ENCODE assay signal across 8 cellular contexts in the genomic region with DNA sequence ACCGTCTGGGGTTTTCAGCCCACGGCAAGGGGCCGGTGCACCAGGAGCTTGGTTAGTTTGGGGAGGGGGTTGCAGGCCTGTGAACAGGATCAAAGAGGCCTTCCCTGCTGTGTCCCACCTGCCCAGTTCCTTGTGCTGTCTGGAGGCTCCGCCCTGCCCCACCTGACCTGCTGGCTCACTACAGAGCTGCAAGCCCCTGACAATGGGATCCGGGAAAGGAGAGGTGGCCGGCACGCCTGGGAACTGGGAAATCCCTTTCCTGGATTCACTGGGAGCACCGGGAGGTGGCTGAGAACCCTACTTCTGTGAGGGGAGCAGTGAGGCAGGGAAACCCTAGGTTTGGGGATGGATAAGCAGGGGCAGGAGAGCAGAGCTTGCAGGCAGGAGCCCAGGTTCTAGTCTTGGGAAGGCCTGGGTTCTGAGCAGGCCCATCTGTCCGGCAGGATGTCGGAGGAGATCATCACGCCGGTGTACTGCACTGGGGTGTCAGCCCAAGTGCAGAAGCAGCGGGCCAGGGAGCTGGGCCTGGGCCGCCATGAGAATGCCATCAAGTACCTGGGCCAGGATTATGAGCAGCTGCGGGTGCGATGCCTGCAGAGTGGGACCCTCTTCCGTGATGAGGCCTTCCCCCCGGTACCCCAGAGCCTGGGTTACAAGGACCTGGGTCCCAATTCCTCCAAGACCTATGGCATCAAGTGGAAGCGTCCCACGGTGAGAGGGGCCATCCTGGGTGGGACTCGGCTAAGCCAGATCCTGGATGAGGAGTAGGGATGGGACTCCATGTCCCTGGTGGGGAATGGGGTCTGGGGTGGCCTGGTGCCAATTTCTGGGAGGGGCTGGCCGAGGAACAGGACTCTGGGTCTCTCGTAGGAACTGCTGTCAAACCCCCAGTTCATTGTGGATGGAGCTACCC. TPM values are rescaled to one million over a fixed set of nuclear protein-coding genes. Genes with fewer than 3 reads are reported as not detected.
DNase-seq lines count a peak whose midpoint lies in the region; ATAC-seq and TF ChIP-seq lines count a peak whose summit lies in the region.

No MANE protein-coding gene starts in this region.

- WGBS in mesodermal cell (ENCODE audit: insufficient coverage in 2 of 2), 2 experiments: 28 to 49% methylated on average over 18 to 20 of the region's 23 CpGs

- TF ChIP-seq POLR2A in GM18526 (IDR thresholded peaks at IDR 0.05; ENCODE audit: extremely low read depth, insufficient read length): peak; percentile 9
- TF ChIP-seq POLR2A in vagina (IDR thresholded peaks at IDR 0.05): no peak

- BruUV-seq in A673 (replicated peaks; lab: Mats Ljungman, UMichigan): no TSS peak

- ATAC-seq in GM19035 (IDR thresholded peaks at IDR 0.05; ENCODE audit: unreplicated experiment): no peak

- H3K4me1 ChIP-seq in A673 (ENCODE audit: insufficient read depth, low read length, poor library complexity, severe bottlenecking) (peaks cover 11% of the 10 kb centered on the region), duodenal mucosa (ENCODE audit: control insufficient read depth in 1 of 2, insufficient read depth in 2 of 2, low read length in 2 of 2) (peaks cover 24 to 25% of the 10 kb centered on the region in 2 donors), mesodermal cell (ENCODE audit: control insufficient read depth, insufficient read depth, low read length, poor library complexity, severe bottlenecking) (peaks cover 9% of the 10 kb centered on the region), vagina (peaks cover 43% of the 10 kb centered on the region)

- POLR2A ChIA-PET in A673 (lab: Charles Lee; ENCODE audit: low non-redundant PET): interaction anchor here (0.5 to 1.1 kb wide), 2 partner anchors 33 to 47 kb away, joined by 3 to 4 read pairs; no protein-coding TSS in a partner anchor

- no peaks in the 10 kb centered on the region for H3K27me3 ChIP-seq in A673 (replicated peaks; ENCODE audit: insufficient read depth, low read depth, low read length, poor library complexity)
- no peaks in the 10 kb centered on the region for H3K27me3 ChIP-seq in duodenal mucosa (ENCODE audit: control insufficient read depth in 1 of 2, insufficient read depth in 2 of 2, low read length in 2 of 2)
- H3K27me3 ChIP-seq in vagina: no peaks in the 10 kb centered on the region

- H3K9ac ChIP-seq in duodenal mucosa (ENCODE audit: low read depth in 1 of 2, low read length in 2 of 2): peak overlapping the region; percentile 84 to 98

- H3K9me3 ChIP-seq in A673 (ENCODE audit: low read depth, low read length, poor library complexity, severe bottlenecking): no peaks in the 10 kb centered on the region
- H3K9me3 ChIP-seq in duodenal mucosa (ENCODE audit: control insufficient read depth in 1 of 2, low read length in 2 of 2): no peaks in the 10 kb centered on the region
- H3K9me3 ChIP-seq in mesodermal cell (ENCODE audit: control insufficient read depth, low read length): no peaks in the 10 kb centered on the region
- no peaks in the 10 kb centered on the region for H3K9me3 ChIP-seq in vagina

- no peaks in the 10 kb centered on the region for H3K36me3 ChIP-seq in A673 (ENCODE audit: insufficient read depth, low read length, poor library complexity, severe bottlenecking)
- peaks cover 21 to 36% of the 10 kb centered on the region in 2 donors for H3K36me3 ChIP-seq in duodenal mucosa (ENCODE audit: control insufficient read depth in 1 of 2, insufficient read depth in 2 of 2, low read length in 2 of 2)
- H3K36me3 ChIP-seq in mesodermal cell (ENCODE audit: control insufficient read depth, insufficient read depth, low read length): peaks cover 42% of the 10 kb centered on the region
- peaks cover 0 to 34% of the 10 kb centered on the region in 2 donors for H3K36me3 ChIP-seq in vagina

- DNase-seq in A673 (ENCODE audit: low spot score) (no peak), RKO (ENCODE audit: low spot score) (peak; percentile 50), vagina (ENCODE audit: extremely low spot score in 2 of 2) (no peak)
- no peak for DNase-seq in effector CD8-positive, alpha-beta T cell (lab: John Stamatoyannopoulos, UW)

- H3K4me3 ChIP-seq in A673 (ENCODE audit: low read depth, low read length, poor library complexity, severe bottlenecking) (peak overlapping the region; percentile 94), duodenal mucosa (ENCODE audit: low read depth in 1 of 2, low read length in 2 of 2) (peak overlapping the region; percentile 93), mesodermal cell (ENCODE audit: extremely low read depth, insufficient read depth, low read length, poor library complexity, severe bottlenecking) (peak overlapping the region; percentile 93), vagina (peak overlapping the region; percentile 94 to 97)

- TF ChIP-seq CTCF in A673 (conservative IDR thresholded peaks at IDR 0.05; ENCODE audit: low read depth, low read length) (no peak), vagina (IDR thresholded peaks at IDR 0.05) (no peak)

- CTCF ChIA-PET in A673 (lab: Charles Lee): interaction anchor here (1.1 kb wide), 1 partner anchor 70 kb away, joined by 3 read pairs; no protein-coding TSS in a partner anchor

- H3K27ac ChIP-seq in A673 (ENCODE audit: low read depth, low read length, poor library complexity, severe bottlenecking) (peak overlapping the region; percentile 85), duodenal mucosa (ENCODE audit: low read depth, low read length) (peak overlapping the region; percentile 79), mesodermal cell (ENCODE audit: low read depth, low read length, severe bottlenecking) (peak overlapping the region; percentile 59), vagina (peak overlapping the region; percentile 89)

- intact Hi-C loops in A673 (cut with micrococcal nuclease; ENCODE audit: unreplicated experiment) (no loop called here), vagina (cut with DNase I) (no loop called here)

RNA-seq across cellular contexts. Expression of a gene that starts 0.8 kb away (rescaled TPM):
- total RNA-seq in A673 (2021) (79.9 and 91.9 TPM in 2 replicates), vagina (302 TPM)
- 108 TPM for polyA plus RNA-seq in mesodermal cell (2013, experiment 1 of 2)
- 98.8 TPM for polyA plus RNA-seq in mesodermal cell (2013, experiment 2 of 2)

RNA-seq across cellular contexts. Expression of a gene that starts 12.5 kb away (rescaled TPM):
- total RNA-seq in A673 (2021): not detected in 2 replicates
- polyA plus RNA-seq in mesodermal cell (2013, experiment 1 of 2): not detected
- polyA plus RNA-seq in mesodermal cell (2013, experiment 2 of 2): not detected
- not detected for total RNA-seq in vagina

RNA-seq across cellular contexts. Expression of a gene that starts 48.2 kb away (rescaled TPM):
- 47.6 and 48.5 TPM in 2 replicates for total RNA-seq in A673 (2021)
- 39.7 TPM for polyA plus RNA-seq in mesodermal cell (2013, experiment 1 of 2)
- 33.4 TPM for polyA plus RNA-seq in mesodermal cell (2013, experiment 2 of 2)
- total RNA-seq in vagina: 42.5 TPM
